Comparison of ENCODE assay signal across 8 cellular contexts in genomic region chr5:159100022-159100927, GRCh38. TPM values are rescaled to one million over a fixed set of nuclear protein-coding genes. Genes with fewer than 3 reads are reported as not detected.
DNase-seq lines count a peak whose midpoint lies in the region; ATAC-seq, FAIRE-seq and TF ChIP-seq lines count a peak whose summit lies in the region.

No MANE protein-coding gene starts in this region.

- TF ChIP-seq CTCF in GM13977 (IDR thresholded peaks at IDR 0.05; ENCODE audit: extremely low read depth, insufficient read depth, missing control alignments) (no peak), kidney (IDR thresholded peaks at IDR 0.05; ENCODE audit: borderline replicate concordance, extremely low read depth, insufficient read depth) (no peak)

- H3K4me1 Mint-ChIP-seq in central memory CD8-positive, alpha-beta T cell = peaks cover 38% of the 10 kb centered on the region

- peak overlapping the region; percentile 59 to 70 for H3K4me3 ChIP-seq in kidney (ENCODE audit: low read length in 2 of 2)

- H3K4me1 ChIP-seq in kidney (ENCODE audit: control insufficient read depth in 1 of 2, insufficient read depth in 1 of 2, low read depth in 1 of 2, low read length in 2 of 2) = peaks cover 0 to 11% of the 10 kb centered on the region in 2 donors

- intact Hi-C loops in kidney (cut with DNase I) = loop anchor here (10.0 kb wide), 1 partner anchor 405 kb away; no protein-coding TSS in a partner anchor

- DNase-seq in GM13977 (ENCODE audit: low spot score) (peak; percentile 90), NCI-H187 treated with DMSO at 0.1 percent for 48 hours (lab: John Stamatoyannopoulos, UW) (peak; percentile 92), kidney (peak; percentile 97), KG1 (lab: John Stamatoyannopoulos, UW) (no peak)
- peak; percentile 48 to 60 (median 50) for DNase-seq in activated CD4-positive, CD25-positive, alpha-beta regulatory T cell (lab: John Stamatoyannopoulos, UW)
- peak; percentile 67 to 68 for DNase-seq in central memory CD8-positive, alpha-beta T cell (ENCODE audit: low spot score in 2 of 2)
- DNase-seq in stimulated activated CD4-positive, alpha-beta T cell treated with anti-CD3 and anti-CD28 coated beads, Interleukin-15, amount 100 ng/mL, for 1 hour (ENCODE audit: low read depth in 1 of 2, low spot score in 1 of 2) = peak; percentile 57 to 76

- H3K27ac ChIP-seq in kidney (ENCODE audit: low read depth in 2 of 2, low read length in 2 of 2) = peak overlapping the region; percentile 13 to 75

- peak overlapping the region; percentile 4 to 40 for H3K9ac ChIP-seq in kidney (ENCODE audit: low read length in 2 of 2)

- peak; percentile 48 for ATAC-seq in HG02840 (IDR thresholded peaks at IDR 0.05; ENCODE audit: low FRiP score, unreplicated experiment)
- ATAC-seq in central memory CD8-positive, alpha-beta T cell (replicated peaks; ENCODE audit: extremely low read depth, poor library complexity, severe bottlenecking) = peak; percentile 76

- peaks cover 14% of the 10 kb centered on the region for H3K36me3 Mint-ChIP-seq in central memory CD8-positive, alpha-beta T cell (ENCODE audit: insufficient read depth)

- no peaks in the 10 kb centered on the region for H3K9me3 Mint-ChIP-seq in central memory CD8-positive, alpha-beta T cell

- H3K36me3 ChIP-seq in kidney (ENCODE audit: control insufficient read depth in 1 of 2, insufficient read depth in 2 of 2, low read length in 2 of 2) = no peaks in the 10 kb centered on the region

- H3K4me3 Mint-ChIP-seq in central memory CD8-positive, alpha-beta T cell = peak overlapping the region; percentile 75

- in situ Hi-C loops in GM13977 (cut with MboI; ENCODE audit: low pct_unique_long_range_greater_than_20kb, low sequenced_read_pairs, unreplicated experiment) = no loop called here

- H3K9me3 ChIP-seq in kidney (ENCODE audit: control insufficient read depth in 1 of 2, low read length in 2 of 2) = no peaks in the 10 kb centered on the region

- FAIRE-seq in kidney (lab: Jason Lieb, UNC) = no peak

- peaks cover 82% of the 10 kb centered on the region for H3K27me3 Mint-ChIP-seq in central memory CD8-positive, alpha-beta T cell

- H3K27ac Mint-ChIP-seq in central memory CD8-positive, alpha-beta T cell (ENCODE audit: low read depth) = peak overlapping the region; percentile 73

RNA-seq across cellular contexts. Expression of gene EBF1, which starts 0.6 kb away (rescaled TPM):
- 30.8 TPM for total RNA-seq in kidney
- 2.7 TPM for polyA plus RNA-seq in kidney (ENCODE audit: insufficient read depth, low read depth, low replicate concordance)
